9 cellular contexts compared by ENCODE assay signal in the genomic region with DNA sequence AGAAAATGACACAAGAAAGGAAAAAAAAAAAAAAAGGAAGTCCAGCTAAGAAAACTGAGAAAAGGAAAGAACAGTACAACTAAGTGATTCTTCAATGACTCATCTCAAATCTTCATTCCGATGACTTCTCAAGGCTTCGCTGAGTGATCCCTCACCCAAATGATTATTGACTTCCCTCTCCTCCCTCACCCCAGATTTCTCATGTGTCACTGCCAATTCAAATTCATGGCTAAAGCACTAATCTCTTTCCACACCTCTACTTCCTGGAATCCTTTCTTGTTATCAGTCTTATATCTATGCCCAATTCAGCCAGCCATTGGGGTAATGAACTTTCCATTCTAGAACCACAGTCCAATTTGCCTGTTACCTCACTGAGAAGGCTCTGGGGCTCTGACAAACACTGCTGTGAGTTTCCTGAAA. TPM values are rescaled to one million over a fixed set of nuclear protein-coding genes. Genes with fewer than 3 reads are reported as not detected.
DNase-seq lines count a peak whose midpoint lies in the region; ATAC-seq, FAIRE-seq and TF ChIP-seq lines count a peak whose summit lies in the region.
"Had no signal": no experiment of that assay in that cellular context is flagged by ENCODE, and none has a peak within 500 bp of the region (broad histone marks: within the 10 kb centered on the region; RNA-seq: fewer than 3 reads in every experiment).

No MANE protein-coding gene starts in this region.

- no peak overlapping the region for H3K4me2 ChIP-seq in mesendoderm (ENCODE audit: low read length)

- no peak overlapping the region for H2AK5ac ChIP-seq in mesendoderm (ENCODE audit: low read length)

- H3K79me2 ChIP-seq in mesendoderm (ENCODE audit: control insufficient read depth, insufficient read depth, low read length): no peaks in the 10 kb centered on the region

- TF ChIP-seq CTCF in tibial artery (IDR thresholded peaks at IDR 0.05): no peak

- DNase-seq in RCC 7860 (ENCODE audit: low spot score): peak; percentile 67
- DNase-seq in mesendoderm: peak; percentile 50
- DNase-seq in tibial artery: no peak
- DNase-seq in NCI-H1417 treated with DMSO at 0.1 percent for 48 hours (lab: John Stamatoyannopoulos, UW): no peak
- no peak for DNase-seq in stimulated activated CD4-positive, alpha-beta T cell treated with anti-CD3 and anti-CD28 coated beads, Interleukin-2, amount 100 ng/mL, for 48 hours
- no peak for DNase-seq in NCI-H446 treated with DMSO at 0.1 percent for 48 hours (lab: John Stamatoyannopoulos, UW)
- DNase-seq: IMR-90 had no signal

- no CpG with 5 or more reads among the region's 2 CpGs for WGBS in mesendoderm (ENCODE audit: extremely low coverage, insufficient coverage, low lambda C conversion rate)

- H3K27me3 ChIP-seq in mesendoderm (ENCODE audit: insufficient read depth, low read length, poor library complexity) (no peaks in the 10 kb centered on the region), tibial artery (no peaks in the 10 kb centered on the region)

- H3K18ac ChIP-seq in mesendoderm (ENCODE audit: low read length): no peak overlapping the region

- FAIRE-seq in RCC 7860 (lab: Jason Lieb, UNC): peak; percentile 91

- H2BK15ac ChIP-seq in mesendoderm (replicated peaks; ENCODE audit: low read depth): no peak overlapping the region

- no peak overlapping the region for H3K9ac ChIP-seq in mesendoderm (ENCODE audit: low read length)

- H3K23ac ChIP-seq in mesendoderm (ENCODE audit: low read length): no peak overlapping the region

- intact Hi-C loops in tibial artery (cut with DNase I; ENCODE audit: low total_unique reads): no loop called here

- H3K27ac ChIP-seq in mesendoderm (ENCODE audit: low read depth, low read length) (no peak overlapping the region), tibial artery (no peak overlapping the region)

- H3K4me3 ChIP-seq in mesendoderm (ENCODE audit: low read length) (no peak overlapping the region), tibial artery (no peak overlapping the region)

- H3K79me1 ChIP-seq in mesendoderm (ENCODE audit: low read length): no peaks in the 10 kb centered on the region

- no peak overlapping the region for H3K4ac ChIP-seq in mesendoderm (ENCODE audit: low read depth, low read length)

- H3K4me1 ChIP-seq in mesendoderm (ENCODE audit: control insufficient read depth, low read depth, low read length) (peaks cover 4% of the 10 kb centered on the region), tibial artery (no peaks in the 10 kb centered on the region)

- no peak overlapping the region for H2BK120ac ChIP-seq in mesendoderm (ENCODE audit: low read depth, low read length)

- no peak overlapping the region for H2BK5ac ChIP-seq in mesendoderm (ENCODE audit: low read length)

- no peaks in the 10 kb centered on the region for H3K9me3 ChIP-seq in tibial artery

- H3K36me3 ChIP-seq in mesendoderm (ENCODE audit: control insufficient read depth, insufficient read depth, low read length) (no peaks in the 10 kb centered on the region), tibial artery (no peaks in the 10 kb centered on the region)

- ATAC-seq in GM18870 (IDR thresholded peaks at IDR 0.05; ENCODE audit: unreplicated experiment) (peak; percentile 72), HG02884 (IDR thresholded peaks at IDR 0.05; ENCODE audit: unreplicated experiment) (peak; percentile 81)

- H4K5ac ChIP-seq in mesendoderm (ENCODE audit: low read length): no peak overlapping the region

- H3K56ac ChIP-seq in mesendoderm (ENCODE audit: low read length): no peak overlapping the region

- H4K8ac ChIP-seq in mesendoderm (ENCODE audit: low read depth, low read length): no peak overlapping the region

RNA-seq across cellular contexts. Expression of a gene that starts 7.2 kb away (rescaled TPM):
- polyA plus RNA-seq in mesendoderm (2013, experiment 1 of 2): 0.03 TPM
- 0.03 TPM for polyA plus RNA-seq in mesendoderm (2013, experiment 2 of 2)
- polyA plus RNA-seq: IMR-90 had no signal

RNA-seq across cellular contexts. Expression of a gene that starts 31.0 kb away (rescaled TPM):
- polyA plus RNA-seq in mesendoderm (2013, experiment 1 of 2): not detected
- not detected for polyA plus RNA-seq in mesendoderm (2013, experiment 2 of 2)
- polyA plus RNA-seq: IMR-90 had no signal

Comparison
In these comparisons a context has a peak if more than half of its experiments do, and no peak if none do; other contexts are left out.
1. DNase-seq: peak in RCC 7860 (single experiment) and mesendoderm (single experiment); none in tibial artery (0 of 2), NCI-H1417 treated with DMSO at 0.1 percent for 48 hours (single experiment), stimulated activated CD4-positive, alpha-beta T cell treated with anti-CD3 and anti-CD28 coated beads, Interleukin-2, amount 100 ng/mL, for 48 hours (0 of 2) and NCI-H446 treated with DMSO at 0.1 percent for 48 hours (single experiment).